In the genomic region with DNA sequence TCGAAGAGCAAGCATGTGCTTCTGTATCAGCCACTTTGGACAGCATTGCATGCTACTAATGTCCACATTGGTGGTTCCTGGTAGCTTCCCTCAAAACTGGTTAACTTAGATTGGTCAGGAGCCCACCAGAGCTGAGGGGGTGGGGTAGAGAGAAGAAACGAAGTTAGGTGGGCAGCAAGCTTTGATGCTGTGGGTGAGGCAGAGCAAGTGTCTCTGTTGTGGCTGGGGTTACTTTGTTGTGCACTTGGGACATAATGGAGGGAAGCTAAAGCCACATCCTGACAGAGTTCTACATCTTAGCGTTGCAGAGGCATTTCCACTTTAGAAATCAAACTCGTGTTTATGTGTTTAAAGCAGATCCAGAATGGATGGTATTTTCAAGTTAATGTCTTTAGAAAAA, we compare ENCODE assay signal across 24 cellular contexts.
DNase-seq lines count a peak whose midpoint lies in the region; ATAC-seq and TF ChIP-seq lines count a peak whose summit lies in the region.
"Had no signal": no experiment of that assay in that cellular context is flagged by ENCODE, and none has a peak within 500 bp of the region (broad histone marks: within the 10 kb centered on the region; RNA-seq: fewer than 3 reads in every experiment).

No MANE protein-coding gene starts in this region.

- H3K27ac Mint-ChIP-seq in activated CD8-positive, alpha-beta memory T cell treated with anti-CD3 and anti-CD28 coated beads, Interleukin-2, amount 10 ng/mL, durations not matched to agents 7 days and 5 days = peak overlapping the region; percentile 80
- no peak overlapping the region for H3K27ac Mint-ChIP-seq in T-helper 17 cell
- peak overlapping the region in 2 of 6 donors; percentile 32 to 49 for H3K27ac Mint-ChIP-seq in immature natural killer cell
- H3K27ac Mint-ChIP-seq in stimulated activated naive CD8-positive, alpha-beta T cell treated with anti-CD3 and anti-CD28 coated beads, Interleukin-15, Interleukin-2, amounts not matched to agents 100 ng/mL and 50 ng/mL, for 24 hours = peak overlapping the region; percentile 17
- H3K27ac Mint-ChIP-seq: activated T-helper 1 cell treated with anti-CD3 and anti-CD28 coated beads, Interleukin-12 subunit alpha, Interleukin-12 subunit beta, Interleukin-2, Interleukin-4 antibody, amounts not matched to agents 30 ng/mL and 10 ng/mL and 1 ng/mL, durations not matched to agents 14 hours and 24 hours and 36 hours had no signal

- no peaks in the 10 kb centered on the region for H3K9me3 Mint-ChIP-seq in activated CD8-positive, alpha-beta memory T cell treated with anti-CD3 and anti-CD28 coated beads, Interleukin-2, amount 10 ng/mL, durations not matched to agents 7 days and 5 days (ENCODE audit: low read depth)
- no peaks in the 10 kb centered on the region for H3K9me3 Mint-ChIP-seq in immature natural killer cell
- no peaks in the 10 kb centered on the region for H3K9me3 Mint-ChIP-seq in stimulated activated naive CD8-positive, alpha-beta T cell treated with anti-CD3 and anti-CD28 coated beads, Interleukin-15, Interleukin-2, amounts not matched to agents 100 ng/mL and 50 ng/mL, for 24 hours
- H3K9me3 Mint-ChIP-seq: activated T-helper 1 cell treated with anti-CD3 and anti-CD28 coated beads, Interleukin-12 subunit alpha, Interleukin-12 subunit beta, Interleukin-2, Interleukin-4 antibody, amounts not matched to agents 30 ng/mL and 10 ng/mL and 1 ng/mL, durations not matched to agents 14 hours and 24 hours and 36 hours had no signal

- no peak overlapping the region for H3K27ac ChIP-seq in foreskin keratinocyte
- H3K27ac ChIP-seq: parathyroid adenoma, Peyer's patch, thoracic aorta, vagina, WERI-Rb-1 had no signal

- peak; percentile 80 for ATAC-seq in activated CD8-positive, alpha-beta memory T cell treated with anti-CD3 and anti-CD28 coated beads, Interleukin-2, amount 10 ng/mL, durations not matched to agents 7 days and 5 days
- ATAC-seq in T-helper 17 cell = peak; percentile 30
- ATAC-seq in foreskin keratinocyte = no peak
- ATAC-seq: left lobe of liver had no signal

- H3K9me3 ChIP-seq in T-helper 17 cell (ENCODE audit: control insufficient read depth, low read length, poor library complexity, severe bottlenecking) = no peaks in the 10 kb centered on the region
- H3K9me3 ChIP-seq: Peyer's patch, thoracic aorta, vagina had no signal

- no peak overlapping the region for H3K4me3 Mint-ChIP-seq in activated CD8-positive, alpha-beta memory T cell treated with anti-CD3 and anti-CD28 coated beads, Interleukin-2, amount 10 ng/mL, durations not matched to agents 7 days and 5 days
- H3K4me3 Mint-ChIP-seq in T-helper 17 cell (no peak overlapping the region), immature natural killer cell (peak overlapping the region in 4 of 5 donors; percentile 15 to 57 (median 40))
- H3K4me3 Mint-ChIP-seq in stimulated activated naive CD8-positive, alpha-beta T cell treated with anti-CD3 and anti-CD28 coated beads, Interleukin-15, Interleukin-2, amounts not matched to agents 100 ng/mL and 50 ng/mL, for 24 hours = peak overlapping the region; percentile 22
- H3K4me3 Mint-ChIP-seq: activated T-helper 1 cell treated with anti-CD3 and anti-CD28 coated beads, Interleukin-12 subunit alpha, Interleukin-12 subunit beta, Interleukin-2, Interleukin-4 antibody, amounts not matched to agents 30 ng/mL and 10 ng/mL and 1 ng/mL, durations not matched to agents 14 hours and 24 hours and 36 hours had no signal

- H3K27me3 Mint-ChIP-seq in activated CD8-positive, alpha-beta memory T cell treated with anti-CD3 and anti-CD28 coated beads, Interleukin-2, amount 10 ng/mL, durations not matched to agents 7 days and 5 days = peaks cover 8% of the 10 kb centered on the region
- peaks cover 41% of the 10 kb centered on the region for H3K27me3 Mint-ChIP-seq in T-helper 17 cell
- H3K27me3 Mint-ChIP-seq in immature natural killer cell (ENCODE audit: low read depth in 3 of 3) = peaks cover 0 to 14% (median 7%) of the 10 kb centered on the region in 3 donors
- H3K27me3 Mint-ChIP-seq in stimulated activated naive CD8-positive, alpha-beta T cell treated with anti-CD3 and anti-CD28 coated beads, Interleukin-15, Interleukin-2, amounts not matched to agents 100 ng/mL and 50 ng/mL, for 24 hours = no peaks in the 10 kb centered on the region

- CTCF ChIA-PET in activated CD8-positive, alpha-beta memory T cell treated with anti-CD3 and anti-CD28 coated beads, Interleukin-2, amount 10 ng/mL, durations not matched to agents 7 days and 5 days (lab: Charles Lee) = interaction anchor here (1.4 kb wide), 1 partner anchor 31 kb away, joined by 4 read pairs; no protein-coding TSS in a partner anchor

- peaks cover 31% of the 10 kb centered on the region for H3K4me1 Mint-ChIP-seq in activated CD8-positive, alpha-beta memory T cell treated with anti-CD3 and anti-CD28 coated beads, Interleukin-2, amount 10 ng/mL, durations not matched to agents 7 days and 5 days
- H3K4me1 Mint-ChIP-seq in T-helper 17 cell = peaks cover 10% of the 10 kb centered on the region
- peaks cover 12 to 33% of the 10 kb centered on the region in 2 donors for H3K4me1 Mint-ChIP-seq in immature natural killer cell
- H3K4me1 Mint-ChIP-seq in stimulated activated naive CD8-positive, alpha-beta T cell treated with anti-CD3 and anti-CD28 coated beads, Interleukin-15, Interleukin-2, amounts not matched to agents 100 ng/mL and 50 ng/mL, for 24 hours (ENCODE audit: low read depth) = peaks cover 33% of the 10 kb centered on the region

- H3K4me1 ChIP-seq in foreskin keratinocyte = peaks cover 10% of the 10 kb centered on the region
- H3K4me1 ChIP-seq: parathyroid adenoma, Peyer's patch, vagina had no signal

- H3K27me3 ChIP-seq in foreskin keratinocyte = no peaks in the 10 kb centered on the region
- H3K27me3 ChIP-seq: Peyer's patch, vagina had no signal

- no peak for TF ChIP-seq CTCF in foreskin keratinocyte (conservative IDR thresholded peaks at IDR 0.05)

- peaks cover 1% of the 10 kb centered on the region for H3K36me3 Mint-ChIP-seq in activated CD8-positive, alpha-beta memory T cell treated with anti-CD3 and anti-CD28 coated beads, Interleukin-2, amount 10 ng/mL, durations not matched to agents 7 days and 5 days
- H3K36me3 Mint-ChIP-seq in T-helper 17 cell (ENCODE audit: low read depth) = no peaks in the 10 kb centered on the region
- peaks cover 0 to 4% (median 0%) of the 10 kb centered on the region in 3 donors for H3K36me3 Mint-ChIP-seq in immature natural killer cell
- no peaks in the 10 kb centered on the region for H3K36me3 Mint-ChIP-seq in stimulated activated naive CD8-positive, alpha-beta T cell treated with anti-CD3 and anti-CD28 coated beads, Interleukin-15, Interleukin-2, amounts not matched to agents 100 ng/mL and 50 ng/mL, for 24 hours (ENCODE audit: low read depth)

- DNase-seq in activated CD8-positive, alpha-beta memory T cell treated with anti-CD3 and anti-CD28 coated beads, Interleukin-2, amount 10 ng/mL, durations not matched to agents 7 days and 5 days = peak; percentile 58
- no peak for DNase-seq in activated CD8-positive, alpha-beta memory T cell treated with anti-CD3 and anti-CD28 coated beads for 24 hours
- DNase-seq in T-helper 17 cell (no peak), immature natural killer cell (peak; percentile 3 to 8 (median 6)), SW480 (ENCODE audit: low spot score) (no peak), foreskin keratinocyte (no peak), ureter (ENCODE audit: low spot score) (no peak)
- DNase-seq: activated CD4-positive, alpha-beta T cell treated with anti-CD3 and anti-CD28 coated beads for 48 hours; activated CD8-positive, alpha-beta memory T cell treated with anti-CD3 and anti-CD28 coated beads, Interleukin-2, amount 50 U/mL, for 48 hours; activated naive CD4-positive, alpha-beta T cell treated with Interleukin-2 at 50 U/mL for 16 hours; AML-193; IMR-90; NCI-H1436 treated with DMSO at 0.1 percent for 48 hours; NCI-H345; Peyer's patch; SHP77; stimulated activated naive CD4-positive, alpha-beta T cell treated with Interleukin-2 at 50 U/mL for 16 hours; WERI-Rb-1 had no signal

Comparison
In these comparisons a context has a peak if more than half of its experiments do, and no peak if none do; other contexts are left out.
1. DNase-seq: peak in activated CD8-positive, alpha-beta memory T cell treated with anti-CD3 and anti-CD28 coated beads, Interleukin-2, amount 10 ng/mL, durations not matched to agents 7 days and 5 days (single experiment) and immature natural killer cell (3 of 3); none in activated CD8-positive, alpha-beta memory T cell treated with anti-CD3 and anti-CD28 coated beads for 24 hours (single experiment), T-helper 17 cell (0 of 3), SW480 (single experiment), foreskin keratinocyte (0 of 2) and ureter (single experiment).
2. H3K4me3 Mint-ChIP-seq: peak in immature natural killer cell (4 of 5) and stimulated activated naive CD8-positive, alpha-beta T cell treated with anti-CD3 and anti-CD28 coated beads, Interleukin-15, Interleukin-2, amounts not matched to agents 100 ng/mL and 50 ng/mL, for 24 hours (single experiment); none in activated CD8-positive, alpha-beta memory T cell treated with anti-CD3 and anti-CD28 coated beads, Interleukin-2, amount 10 ng/mL, durations not matched to agents 7 days and 5 days (single experiment) and T-helper 17 cell (single experiment).